8 cellular contexts compared by ENCODE assay signal in the genomic region with DNA sequence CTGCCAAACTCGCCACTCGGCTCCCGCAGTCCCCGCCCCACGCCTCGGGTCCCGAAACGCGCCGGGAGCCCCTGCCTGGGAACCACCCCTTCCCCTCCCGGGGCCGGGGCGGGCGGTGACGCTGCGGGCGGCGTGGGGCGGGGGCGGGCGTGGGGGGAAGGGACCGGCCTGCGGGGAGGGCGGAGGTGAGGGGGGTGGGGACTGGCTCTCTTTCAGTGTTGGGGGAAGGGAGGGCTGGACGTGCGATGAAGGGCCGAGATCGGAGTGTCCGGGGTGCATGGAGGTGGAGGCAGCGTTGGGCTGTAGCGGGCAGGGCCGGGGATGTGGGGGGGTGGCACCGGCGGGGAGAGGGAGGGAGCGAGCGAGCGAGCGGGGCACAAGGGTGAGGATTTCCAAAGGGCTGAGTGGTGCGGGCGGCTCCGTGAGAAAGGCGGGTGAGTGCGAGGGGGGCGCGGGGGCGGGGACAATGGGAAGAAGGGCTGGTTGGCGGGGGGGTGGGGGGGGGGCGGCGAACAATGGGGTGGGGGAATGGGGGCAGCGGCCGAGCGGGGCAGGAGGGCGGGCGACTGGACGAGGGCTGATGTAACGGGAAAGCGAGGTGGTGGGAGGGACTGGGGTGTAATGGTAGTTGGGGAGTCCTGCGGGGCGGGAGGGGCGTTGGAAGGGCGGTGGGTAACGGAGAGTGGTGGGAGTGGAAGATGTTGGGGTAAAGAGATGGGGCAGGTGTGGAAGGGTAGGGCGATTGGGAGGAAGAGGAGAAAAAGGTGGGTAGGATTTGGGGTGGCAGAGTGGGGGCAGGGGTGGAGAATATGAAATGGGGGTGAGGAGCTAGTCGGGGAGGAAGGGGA. TPM values are rescaled to one million over a fixed set of nuclear protein-coding genes. Genes with fewer than 3 reads are reported as not detected.
DNase-seq lines count a peak whose midpoint lies in the region; FAIRE-seq and TF ChIP-seq lines count a peak whose summit lies in the region.

No MANE protein-coding gene starts in this region.

- H3K4me3 ChIP-seq in GM12864 (ENCODE audit: low read depth, low read length) (peak overlapping the region; percentile 91), H7 (ENCODE audit: insufficient read depth, low read depth, low read length) (peak overlapping the region; percentile 90), endothelial cell of umbilical vein (replicated peaks in 1 of 3; ENCODE audit: insufficient read depth in 1 of 3, low read depth in 1 of 3, low read length in 3 of 3) (peak overlapping the region; percentile 61 to 91 (median 84)), mucosa of stomach (ENCODE audit: low read length) (peak overlapping the region; percentile 92)

- POLR2A ChIA-PET in endothelial cell of umbilical vein (lab: Charles Lee): interaction anchor here (1.1 to 1.2 kb wide), 2 partner anchors 63 to 194 kb away, joined by 3 read pairs; no protein-coding TSS in a partner anchor

- H3K27me3 ChIP-seq in H7 (ENCODE audit: control insufficient read depth, insufficient read depth, low read length) (peaks cover 14% of the 10 kb centered on the region), endothelial cell of umbilical vein (ENCODE audit: control insufficient read depth in 2 of 2, insufficient read depth in 2 of 2, low read length in 2 of 2) (no peaks in the 10 kb centered on the region), mucosa of stomach (ENCODE audit: control insufficient read depth, insufficient read depth, low read length) (no peaks in the 10 kb centered on the region)

- BruUV-seq in endothelial cell of umbilical vein (replicated peaks; lab: Mats Ljungman, UMichigan): no TSS peak

- no peaks in the 10 kb centered on the region for H3K36me3 ChIP-seq in H7 (replicated peaks; ENCODE audit: control insufficient read depth, insufficient read depth, low read length)
- no peaks in the 10 kb centered on the region for H3K36me3 ChIP-seq in endothelial cell of umbilical vein (ENCODE audit: control insufficient read depth in 2 of 2, extremely low read depth in 1 of 2, insufficient read depth in 2 of 2, low read length in 2 of 2)
- H3K36me3 ChIP-seq in mucosa of stomach (ENCODE audit: control insufficient read depth, insufficient read depth, low read length): no peaks in the 10 kb centered on the region

- peaks cover 37% of the 10 kb centered on the region for H3K79me2 ChIP-seq in endothelial cell of umbilical vein (ENCODE audit: control insufficient read depth, insufficient read depth, low read length)

- H3K27ac ChIP-seq in endothelial cell of umbilical vein (ENCODE audit: insufficient read depth, low read depth, low read length): peak overlapping the region; percentile 22

- dilution Hi-C loops in endothelial cell of umbilical vein (cut with MboI; ENCODE audit: extremely low pct_ligation_motif_present, low sequenced_read_pairs): no loop called here

- H3K9ac ChIP-seq in endothelial cell of umbilical vein (replicated peaks; ENCODE audit: extremely low read depth, insufficient read depth, low read length) (peak overlapping the region; percentile 52), mucosa of stomach (ENCODE audit: low read length) (peak overlapping the region; percentile 76)

- H3K4me2 ChIP-seq in endothelial cell of umbilical vein (ENCODE audit: insufficient read depth, low read length): peak overlapping the region; percentile 57

- CTCF ChIA-PET in endothelial cell of umbilical vein (lab: Charles Lee): interaction anchor here (1.0 to 2.0 kb wide), 5 partner anchors 12 to 194 kb away, joined by 3 to 13 read pairs (median 4); partner anchors contain the start of gene SGCB

- H3K9me3 ChIP-seq in endothelial cell of umbilical vein (replicated peaks; ENCODE audit: control insufficient read depth, insufficient read depth, low read length) (no peaks in the 10 kb centered on the region), mucosa of stomach (ENCODE audit: control insufficient read depth, low read length) (no peaks in the 10 kb centered on the region)

- H3K9me1 ChIP-seq in endothelial cell of umbilical vein (replicated peaks; ENCODE audit: control insufficient read depth, extremely low read depth, insufficient read depth, low read length): no peaks in the 10 kb centered on the region

- H3K4me1 ChIP-seq in endothelial cell of umbilical vein (ENCODE audit: control insufficient read depth, extremely low read depth, insufficient read depth, low read length) (peaks cover 9% of the 10 kb centered on the region), mucosa of stomach (ENCODE audit: control insufficient read depth, insufficient read depth, low read length) (no peaks in the 10 kb centered on the region)

- H4K20me1 ChIP-seq in endothelial cell of umbilical vein (replicated peaks; ENCODE audit: control insufficient read depth, extremely low read depth, insufficient read depth, low read length): no peaks in the 10 kb centered on the region

- no peak for TF ChIP-seq CTCF in GM12864 (IDR thresholded peaks at IDR 0.05; ENCODE audit: low read depth, low read length, missing control alignments)
- TF ChIP-seq CTCF in endothelial cell of umbilical vein (IDR thresholded peaks at IDR 0.05; ENCODE audit: extremely low read depth in 1 of 2, insufficient read depth in 1 of 2, low read depth in 1 of 2, low read length in 2 of 2): no peak

- intact Hi-C loops in endothelial cell of umbilical vein (cut with micrococcal nuclease): loop anchor here (2.0 kb wide), 2 partner anchors 63 to 183 kb away; no protein-coding TSS in a partner anchor

- DNase-seq in GM12864 (ENCODE audit: low read depth): no peak
- peak; percentile 88 for DNase-seq in H7
- DNase-seq in NCI-H1092 treated with DMSO at 0.1 percent for 48 hours (lab: John Stamatoyannopoulos, UW): peak; percentile 46
- DNase-seq in activated CD8-positive, alpha-beta memory T cell treated with anti-CD3 and anti-CD28 coated beads for 48 hours (ENCODE audit: low read depth in 2 of 3, low spot score in 2 of 3): peak; percentile 21 to 37 (median 23)
- DNase-seq in endothelial cell of umbilical vein (ENCODE audit: low read depth, low spot score): peak; percentile 54
- DNase-seq in stimulated activated CD8-positive, alpha-beta memory T cell treated with anti-CD3 and anti-CD28 coated beads, Interleukin-7, amount 100 ng/mL, for 4 hours (ENCODE audit: low read depth in 2 of 2): peak; percentile 27 to 59
- DNase-seq in GF-D8 (lab: John Stamatoyannopoulos, UW): no peak

- no peak for FAIRE-seq in endothelial cell of umbilical vein (lab: Jason Lieb, UNC)

- no peak for TF ChIP-seq POLR2A in endothelial cell of umbilical vein (IDR thresholded peaks at IDR 0.05; ENCODE audit: low read depth, low read length)

- H2AFZ ChIP-seq in endothelial cell of umbilical vein (ENCODE audit: low read depth, low read length): peak overlapping the region; percentile 71

TF ChIP-seq in endothelial cell of umbilical vein, 7 proteins besides CTCF, POLR2A, EP300 and RAD21:
- TF ChIP-seq MYC (IDR thresholded peaks at IDR 0.05; ENCODE audit: low read depth, low read length): no peak
- no peak for TF ChIP-seq EZH2 (IDR thresholded peaks at IDR 0.05; ENCODE audit: borderline replicate concordance, low read depth, low read length, severe bottlenecking)

RNA-seq across cellular contexts. Expression of gene DCUN1D4, which starts 0.6 kb away (rescaled TPM):
- 10.4 and 15.5 TPM in 2 replicates for total RNA-seq in H7 (2014; rRNA removed; shearing (Covaris generic))
- 50.2 and 50.6 TPM in 2 replicates for total RNA-seq in endothelial cell of umbilical vein
- 20.5 and 24.8 TPM in 2 replicates for polyA plus RNA-seq in endothelial cell of umbilical vein
- 18.4 and 26.9 TPM in 2 replicates for polyA plus RNA-seq in endothelial cell of umbilical vein (2011; cell fraction: cytosol; rRNA removed)
- polyA plus RNA-seq in endothelial cell of umbilical vein (2011; cell fraction: nucleus; rRNA removed): 157 and 173 TPM in 2 replicates
- 32.8 and 33.0 TPM in 2 replicates for polyA plus RNA-seq in endothelial cell of umbilical vein (2012)
- 76.8 and 129 TPM in 2 replicates for polyA minus RNA-seq in endothelial cell of umbilical vein
- 26.2 TPM for polyA minus RNA-seq in endothelial cell of umbilical vein (2011; cell fraction: cytosol; rRNA and poly(A)+ RNA removed)
- 79.2 and 104 TPM in 2 replicates for polyA minus RNA-seq in endothelial cell of umbilical vein (2011; cell fraction: nucleus; rRNA and poly(A)+ RNA removed)

Comparison
In these comparisons a context has a peak if more than half of its experiments do, and no peak if none do; other contexts are left out.
1. DNase-seq: peak in H7 (single experiment), NCI-H1092 treated with DMSO at 0.1 percent for 48 hours (single experiment), activated CD8-positive, alpha-beta memory T cell treated with anti-CD3 and anti-CD28 coated beads for 48 hours (3 of 3), endothelial cell of umbilical vein (single experiment) and stimulated activated CD8-positive, alpha-beta memory T cell treated with anti-CD3 and anti-CD28 coated beads, Interleukin-7, amount 100 ng/mL, for 4 hours (2 of 2); none in GM12864 (single experiment) and GF-D8 (single experiment).
2. Peak in every context shown above with its lines, with median percentiles within 50 percentile points of each other: H3K4me3 ChIP-seq.